In the genomic region with DNA sequence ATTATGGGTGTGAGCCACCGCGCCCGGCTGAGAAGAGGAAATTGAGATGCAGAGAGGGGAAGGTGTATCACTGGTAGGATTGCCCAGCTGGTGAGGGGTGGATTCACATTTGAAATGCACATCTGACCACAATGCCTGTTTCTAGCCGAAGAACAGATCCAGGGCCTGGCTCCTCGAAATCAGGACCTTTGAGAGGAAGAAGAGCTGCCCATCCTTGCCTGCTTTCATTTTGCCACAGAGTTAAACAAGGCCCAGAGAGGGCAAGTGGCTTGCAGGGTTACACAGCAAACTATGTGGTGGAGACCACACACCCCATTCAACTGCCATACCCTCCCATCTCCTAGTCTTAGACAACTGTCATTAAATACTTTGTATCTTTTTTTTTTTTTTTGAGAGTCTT, we compare ENCODE assay signal across 2 cellular contexts.
TF ChIP-seq lines count a peak whose summit lies in the region.

No MANE protein-coding gene starts in this region.

TF ChIP-seq in IMR-90, 13 proteins besides CTCF, POLR2A, EP300 and RAD21:
- TF ChIP-seq BHLHE40 (IDR thresholded peaks at IDR 0.05; ENCODE audit: low read depth, low read length) (no peak), ELK1 (IDR thresholded peaks at IDR 0.05; ENCODE audit: borderline replicate concordance, low read depth, low read length) (no peak), CHD1 (IDR thresholded peaks at IDR 0.05; ENCODE audit: low read depth, low read length) (no peak), RCOR1 (IDR thresholded peaks at IDR 0.05; ENCODE audit: insufficient replicate concordance, low read length) (no peak), MAZ (IDR thresholded peaks at IDR 0.05; ENCODE audit: borderline replicate concordance, low read depth, low read length) (no peak), USF2 (IDR thresholded peaks at IDR 0.05; ENCODE audit: low read depth, low read length) (no peak), MAFK (IDR thresholded peaks at IDR 0.05; ENCODE audit: low read depth, low read length) (no peak), RFX5 (IDR thresholded peaks at IDR 0.05; ENCODE audit: low read depth, low read length) (no peak), MXI1 (IDR thresholded peaks at IDR 0.05; ENCODE audit: borderline replicate concordance, low read depth, low read length) (no peak), CEBPB (IDR thresholded peaks at IDR 0.05; ENCODE audit: low read depth, low read length) (no peak), SMC3 (IDR thresholded peaks at IDR 0.05; ENCODE audit: low read depth, low read length) (no peak), NFE2L2 (IDR thresholded peaks at IDR 0.05; ENCODE audit: low read depth, low read length) (no peak), FOS (IDR thresholded peaks at IDR 0.05; ENCODE audit: low read depth, low read length) (no peak)
TF ChIP-seq in IMR-90: peak in this region for 0.

TF ChIP-seq in K562, 482 proteins besides CTCF, POLR2A, EP300 and RAD21:
- TF ChIP-seq RBM25 (IDR thresholded peaks at IDR 0.05; ENCODE audit: low read depth, low read length, severe bottlenecking) (peak; percentile 7), PTBP1 (IDR thresholded peaks at IDR 0.05; ENCODE audit: low read depth, low read length) (no peak), BCOR (IDR thresholded peaks at IDR 0.05) (0 out of 2 replicates have a peak, but pooled peaks have one; percentile 21), ZFP36 (IDR thresholded peaks at IDR 0.05; ENCODE audit: low read depth, low read length, partially characterized antibody) (peak; percentile 11)
